Comparison of ENCODE assay signal across 6 cellular contexts in the genomic region with DNA sequence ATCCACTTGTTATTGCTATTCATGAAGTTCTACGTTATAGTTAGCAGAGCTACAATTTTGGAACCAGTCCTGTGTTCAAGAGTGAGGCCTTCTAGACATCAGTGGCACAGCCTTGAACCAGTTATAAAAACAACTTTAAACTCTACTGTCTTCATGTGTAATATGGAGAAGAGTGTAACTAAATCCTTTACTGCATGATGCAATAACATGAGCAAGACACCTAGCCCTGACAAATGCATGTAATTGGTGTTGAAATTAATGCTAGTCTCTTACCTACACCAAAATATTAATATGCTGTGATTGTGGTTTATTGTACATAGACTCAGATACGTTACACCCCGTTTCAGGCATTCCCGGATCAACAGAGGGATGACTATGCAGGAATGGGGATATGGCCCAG.
"Had no signal": no experiment of that assay in that cellular context is flagged by ENCODE, and none has a peak within 500 bp of the region (broad histone marks: within the 10 kb centered on the region; RNA-seq: fewer than 3 reads in every experiment).

No MANE protein-coding gene starts in this region.

- H3K4me3 ChIP-seq: GM23338 had no signal

- ATAC-seq: GM23338 had no signal

- H2AFZ ChIP-seq: GM23338 had no signal

- DNase-seq: H9, HCEC 1CT had no signal

- FAIRE-seq: H1, H54, HTR-8/SVneo had no signal

- H3K4me2 ChIP-seq: GM23338 had no signal
